In the genomic region with DNA sequence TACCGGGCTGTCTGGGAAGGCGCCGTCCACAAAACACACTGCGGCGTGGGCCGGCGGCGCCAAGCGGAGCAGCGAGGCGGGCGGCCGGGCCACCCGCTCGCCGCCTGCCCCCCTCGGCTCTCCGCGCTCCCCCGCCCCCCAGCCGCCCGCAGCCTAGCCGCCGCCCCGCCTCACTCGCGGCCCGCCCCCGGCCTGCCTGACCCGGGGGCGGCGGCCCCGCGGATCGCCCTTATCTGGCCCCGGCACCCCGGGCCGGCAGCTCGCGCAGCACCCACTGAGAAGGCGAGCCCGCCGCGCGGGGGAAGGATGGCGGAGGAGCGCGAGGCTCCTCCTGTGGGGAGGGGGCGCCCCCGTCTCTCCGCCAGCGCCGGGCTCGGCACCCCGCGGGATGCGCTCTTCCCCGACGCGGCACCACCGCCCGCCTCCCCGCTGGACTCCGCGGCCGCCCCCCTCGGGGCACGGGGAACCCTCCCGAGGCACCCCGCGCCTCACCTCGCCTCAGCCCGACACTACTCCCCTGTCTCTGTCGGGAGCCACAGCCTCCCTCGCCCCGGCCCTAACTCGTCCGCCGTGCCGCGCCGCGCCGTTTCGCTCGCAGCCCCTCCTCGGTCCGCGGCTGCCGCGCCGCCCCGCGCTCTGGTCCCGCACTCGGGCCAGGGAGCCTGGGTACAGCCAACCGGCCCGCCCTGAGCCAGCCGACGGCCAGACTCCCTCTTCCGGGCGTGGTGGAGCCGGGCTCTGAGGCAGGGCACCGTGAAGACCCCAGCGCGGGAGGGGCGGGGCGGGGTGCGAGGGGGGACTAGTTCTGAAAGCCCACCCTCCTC, we compare ENCODE assay signal across 8 cellular contexts. TPM values are rescaled to one million over a fixed set of nuclear protein-coding genes. Genes with fewer than 3 reads are reported as not detected.
DNase-seq lines count a peak whose midpoint lies in the region; ATAC-seq and TF ChIP-seq lines count a peak whose summit lies in the region.

No MANE protein-coding gene starts in this region.

- H4K20me1 ChIP-seq in DND-41 (ENCODE audit: insufficient read depth, low read length) = no peaks in the 10 kb centered on the region; the same call in 1 of the 2 replicates

- POLR2A ChIA-PET in WTC11 (lab: Charles Lee) = no interaction called here

- peaks cover 25% of the 10 kb centered on the region for H3K4me1 ChIP-seq in DND-41 (ENCODE audit: insufficient read depth, low read length)

- H3K4me2 ChIP-seq in DND-41 (ENCODE audit: insufficient read depth, low read length) = peak overlapping the region; percentile 76

- no peaks in the 10 kb centered on the region for H3K36me3 ChIP-seq in DND-41 (ENCODE audit: insufficient read depth, low read length)

- DNase-seq in DND-41 (peak; percentile 39), HPDE6-E6E7 (ENCODE audit: extremely low spot score) (peak; percentile 31), WTC11 (ENCODE audit: low spot score) (peak; percentile 47), cerebellum (ENCODE audit: low spot score) (peak; percentile 12), kidney tubule cell (ENCODE audit: low spot score) (peak; percentile 34), NCI-H1694 (lab: John Stamatoyannopoulos, UW) (no peak)
- peak; percentile 7 to 9 for DNase-seq in stimulated activated CD4-positive, alpha-beta T cell treated with anti-CD3 and anti-CD28 coated beads, Interleukin-2, amount 100 ng/mL, for 48 hours

- peaks cover 38% of the 10 kb centered on the region for H3K4me1 Mint-ChIP-seq in WTC11

- H2AFZ ChIP-seq in DND-41 (ENCODE audit: low read depth, low read length) = peak overlapping the region; percentile 82

- no peak overlapping the region for H3K27ac Mint-ChIP-seq in WTC11

- H3K4me3 ChIP-seq in DND-41 (ENCODE audit: low read depth in 1 of 2, low read length in 2 of 2) = peak overlapping the region; percentile 60 to 71; a peak in 3 of 4 replicates

- H3K9me3 ChIP-seq in DND-41 (ENCODE audit: insufficient read depth, low read length, severe bottlenecking) = no peaks in the 10 kb centered on the region

- H3K27me3 ChIP-seq in DND-41 (ENCODE audit: insufficient read depth, low read length, poor library complexity) = no peaks in the 10 kb centered on the region

- peak overlapping the region; percentile 80 for H3K9ac ChIP-seq in DND-41 (ENCODE audit: low read depth, low read length)

- H3K27me3 Mint-ChIP-seq in WTC11 (ENCODE audit: low read depth) = no peaks in the 10 kb centered on the region; the same call in 1 of the 2 replicates

- CTCF ChIA-PET in WTC11 (lab: Charles Lee) = interaction anchor here (0.9 to 1.0 kb wide), 3 partner anchors 10 to 106 kb away, joined by 3 to 5 read pairs (median 4); no protein-coding TSS in a partner anchor

- peak overlapping the region; percentile 75 for H3K4me3 Mint-ChIP-seq in WTC11

- peak overlapping the region; percentile 81 for H3K27ac ChIP-seq in DND-41 (ENCODE audit: low read length)

- no peaks in the 10 kb centered on the region for H3K36me3 Mint-ChIP-seq in WTC11

- ATAC-seq in DND-41 (ENCODE audit: insufficient read depth, low read depth) (peak; percentile 54), GM21381 (IDR thresholded peaks at IDR 0.05; ENCODE audit: unreplicated experiment) (peak; percentile 39), WTC11 (peak; percentile 46)

- TF ChIP-seq CTCF in DND-41 (IDR thresholded peaks at IDR 0.05; ENCODE audit: borderline replicate concordance, extremely low read depth, low read length, poor library complexity, severe bottlenecking) = no peak
- no peak for TF ChIP-seq CTCF in WTC11 (IDR thresholded peaks at IDR 0.05)

- H3K9me3 Mint-ChIP-seq in WTC11 = no peaks in the 10 kb centered on the region

- peaks cover 40% of the 10 kb centered on the region for H3K79me2 ChIP-seq in DND-41 (ENCODE audit: insufficient read depth, low read length)

TF ChIP-seq in WTC11, 78 proteins besides CTCF, POLR2A, EP300 and RAD21:
- TF ChIP-seq, protein P1, sequence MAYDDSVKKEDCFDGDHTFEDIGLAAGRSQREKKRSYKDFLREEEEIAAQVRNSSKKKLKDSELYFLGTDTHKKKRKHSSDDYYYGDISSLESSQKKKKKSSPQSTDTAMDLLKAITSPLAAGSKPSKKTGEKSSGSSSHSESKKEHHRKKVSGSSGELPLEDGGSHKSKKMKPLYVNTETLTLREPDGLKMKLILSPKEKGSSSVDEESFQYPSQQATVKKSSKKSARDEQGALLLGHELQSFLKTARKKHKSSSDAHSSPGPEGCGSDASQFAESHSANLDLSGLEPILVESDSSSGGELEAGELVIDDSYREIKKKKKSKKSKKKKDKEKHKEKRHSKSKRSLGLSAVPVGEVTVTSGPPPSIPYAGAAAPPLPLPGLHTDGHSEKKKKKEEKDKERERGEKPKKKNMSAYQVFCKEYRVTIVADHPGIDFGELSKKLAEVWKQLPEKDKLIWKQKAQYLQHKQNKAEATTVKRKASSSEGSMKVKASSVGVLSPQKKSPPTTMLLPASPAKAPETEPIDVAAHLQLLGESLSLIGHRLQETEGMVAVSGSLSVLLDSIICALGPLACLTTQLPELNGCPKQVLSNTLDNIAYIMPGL (CRISPR knock-in tag; IDR thresholded peaks at IDR 0.05) = 0 out of 2 replicates have a peak, but pooled peaks have one; percentile 29
- 0 out of 2 replicates have a peak, but pooled peaks have one; percentile 30 for TF ChIP-seq FOXP1 (CRISPR knock-in tag; IDR thresholded peaks at IDR 0.05; ENCODE audit: borderline replicate concordance)
- TF ChIP-seq FOXJ3 (CRISPR knock-in tag; IDR thresholded peaks at IDR 0.05; ENCODE audit: borderline replicate concordance) = no peak
- TF ChIP-seq RELA (CRISPR knock-in tag; IDR thresholded peaks at IDR 0.05; ENCODE audit: borderline replicate concordance) = peak; percentile 58; the same call in 1 of the 2 replicates

RNA-seq across cellular contexts. Expression of a gene that starts 0.6 kb away (rescaled TPM):
- 33.6 to 41.0 TPM (median 38.6 TPM) in 3 replicates for total RNA-seq in WTC11 (2021)
- total RNA-seq in cerebellum = 42.3 TPM

RNA-seq across cellular contexts. Expression of a gene that starts 33.0 kb away (rescaled TPM):
- not detected in 3 replicates for total RNA-seq in WTC11 (2021)
- not detected for total RNA-seq in cerebellum
